In genomic region chr16:89335803-89336485, GRCh38 we compare ENCODE assay signal across 15 cellular contexts.
A peak's percentile ranks its signal among the peaks of the same experiment; 100 is the strongest.
DNase-seq lines count a peak whose midpoint lies in the region; ATAC-seq and TF ChIP-seq lines count a peak whose summit lies in the region.
"Had no signal": no experiment of that assay in that cellular context is flagged by ENCODE, and none has a peak within 500 bp of the region (broad histone marks: within the 10 kb centered on the region; RNA-seq: fewer than 3 reads in every experiment).

No MANE protein-coding gene starts in this region.

- no peak overlapping the region for H2AK5ac ChIP-seq in mesendoderm (ENCODE audit: low read length)

- H3K4me1 Mint-ChIP-seq in activated CD8-positive, alpha-beta memory T cell treated with anti-CD3 and anti-CD28 coated beads, Interleukin-2, amount 10 ng/mL, durations not matched to agents 7 days and 5 days: peaks cover 73% of the 10 kb centered on the region
- H3K4me1 Mint-ChIP-seq in chondrocyte (ENCODE audit: low read depth): peaks cover 65% of the 10 kb centered on the region

- CTCF ChIA-PET in activated CD8-positive, alpha-beta memory T cell treated with anti-CD3 and anti-CD28 coated beads, Interleukin-2, amount 10 ng/mL, durations not matched to agents 7 days and 5 days (lab: Charles Lee): interaction anchor here (1.0 to 1.5 kb wide), 3 partner anchors 47 to 172 kb away, joined by 3 to 4 read pairs (median 3); partner anchors contain the start of gene SPG7

- no peak overlapping the region for H2BK5ac ChIP-seq in mesendoderm (ENCODE audit: low read length)

- H2BK15ac ChIP-seq in mesendoderm (replicated peaks; ENCODE audit: low read depth): no peak overlapping the region

- H3K4me1 ChIP-seq in mesendoderm (ENCODE audit: control insufficient read depth, low read depth, low read length) (peaks cover 7% of the 10 kb centered on the region), upper lobe of left lung (peaks cover 35 to 50% (median 43%) of the 10 kb centered on the region in 4 donors)

- H3K36me3 ChIP-seq in mesendoderm (ENCODE audit: control insufficient read depth, insufficient read depth, low read length) (no peaks in the 10 kb centered on the region), upper lobe of left lung (no peaks in the 10 kb centered on the region)
- H3K36me3 ChIP-seq: sigmoid colon, WERI-Rb-1 had no signal

- no peak overlapping the region for H3K9ac ChIP-seq in mesendoderm (ENCODE audit: low read length)

- no peak for ATAC-seq in activated CD8-positive, alpha-beta memory T cell treated with anti-CD3 and anti-CD28 coated beads, Interleukin-2, amount 10 ng/mL, durations not matched to agents 7 days and 5 days
- no peak for ATAC-seq in upper lobe of left lung (ENCODE audit: low FRiP score in 2 of 2)

- no peak overlapping the region for H3K18ac ChIP-seq in mesendoderm (ENCODE audit: low read length)

- H3K79me2 ChIP-seq in mesendoderm (ENCODE audit: control insufficient read depth, insufficient read depth, low read length): peaks cover 91% of the 10 kb centered on the region

- H3K4me3 ChIP-seq in mesendoderm (ENCODE audit: low read length) (no peak overlapping the region), upper lobe of left lung (no peak overlapping the region)
- H3K4me3 ChIP-seq: sigmoid colon, testis had no signal

- peak overlapping the region; percentile 43 for H3K27ac Mint-ChIP-seq in activated CD8-positive, alpha-beta memory T cell treated with anti-CD3 and anti-CD28 coated beads, Interleukin-2, amount 10 ng/mL, durations not matched to agents 7 days and 5 days
- H3K27ac Mint-ChIP-seq in chondrocyte (ENCODE audit: unreplicated experiment): peak overlapping the region; percentile 42

- no peak for TF ChIP-seq CTCF in chondrocyte (IDR thresholded peaks at IDR 0.05)
- no peak for TF ChIP-seq CTCF in upper lobe of left lung (IDR thresholded peaks at IDR 0.05)

- no peak for TF ChIP-seq POLR2A in upper lobe of left lung (IDR thresholded peaks at IDR 0.05)

- H3K79me1 ChIP-seq in mesendoderm (ENCODE audit: low read length): peaks cover 32% of the 10 kb centered on the region

- peak overlapping the region; percentile 39 for H3K56ac ChIP-seq in mesendoderm (ENCODE audit: low read length)

- H4K5ac ChIP-seq in mesendoderm (ENCODE audit: low read length): no peak overlapping the region

- no peaks in the 10 kb centered on the region for H3K27me3 ChIP-seq in mesendoderm (ENCODE audit: insufficient read depth, low read length, poor library complexity)
- H3K27me3 ChIP-seq in upper lobe of left lung: no peaks in the 10 kb centered on the region
- H3K27me3 ChIP-seq: sigmoid colon, testis had no signal

- H3K4ac ChIP-seq in mesendoderm (ENCODE audit: low read depth, low read length): no peak overlapping the region

- no peak for TF ChIP-seq EP300 in upper lobe of left lung (IDR thresholded peaks at IDR 0.05)

- H2BK120ac ChIP-seq in mesendoderm (ENCODE audit: low read depth, low read length): no peak overlapping the region

- no peak overlapping the region for H3K4me2 ChIP-seq in mesendoderm (ENCODE audit: low read length)

- no CpG with 5 or more reads among the region's 16 CpGs for WGBS in mesendoderm (ENCODE audit: extremely low coverage, insufficient coverage, low lambda C conversion rate)
- WGBS in upper lobe of left lung, 2 donors: 75 to 76% methylated on average over 14 to 16 of the region's 16 CpGs

- no peak overlapping the region for H4K8ac ChIP-seq in mesendoderm (ENCODE audit: low read depth, low read length)

- H3K36me3 Mint-ChIP-seq in activated CD8-positive, alpha-beta memory T cell treated with anti-CD3 and anti-CD28 coated beads, Interleukin-2, amount 10 ng/mL, durations not matched to agents 7 days and 5 days: peaks cover 1% of the 10 kb centered on the region
- H3K36me3 Mint-ChIP-seq in chondrocyte (ENCODE audit: low read depth): no peaks in the 10 kb centered on the region

- no peak overlapping the region for H3K4me3 Mint-ChIP-seq in activated CD8-positive, alpha-beta memory T cell treated with anti-CD3 and anti-CD28 coated beads, Interleukin-2, amount 10 ng/mL, durations not matched to agents 7 days and 5 days
- no peak overlapping the region for H3K4me3 Mint-ChIP-seq in chondrocyte (ENCODE audit: unreplicated experiment)

- no peaks in the 10 kb centered on the region for H3K27me3 Mint-ChIP-seq in activated CD8-positive, alpha-beta memory T cell treated with anti-CD3 and anti-CD28 coated beads, Interleukin-2, amount 10 ng/mL, durations not matched to agents 7 days and 5 days
- no peaks in the 10 kb centered on the region for H3K27me3 Mint-ChIP-seq in chondrocyte (ENCODE audit: low read depth)

- no peaks in the 10 kb centered on the region for H3K9me3 Mint-ChIP-seq in activated CD8-positive, alpha-beta memory T cell treated with anti-CD3 and anti-CD28 coated beads, Interleukin-2, amount 10 ng/mL, durations not matched to agents 7 days and 5 days (ENCODE audit: low read depth)
- no peaks in the 10 kb centered on the region for H3K9me3 Mint-ChIP-seq in chondrocyte (ENCODE audit: low read depth)

- DNase-seq in activated CD8-positive, alpha-beta memory T cell treated with anti-CD3 and anti-CD28 coated beads, Interleukin-2, amount 10 ng/mL, durations not matched to agents 7 days and 5 days: no peak
- no peak for DNase-seq in activated CD8-positive, alpha-beta memory T cell treated with anti-CD3 and anti-CD28 coated beads, Interleukin-2, amount 50 U/mL, for 48 hours
- DNase-seq in chondrocyte (ENCODE audit: low spot score): peak; percentile 40
- DNase-seq in mesendoderm: no peak
- peak in 1 of 2 donors; percentile 42 for DNase-seq in upper lobe of left lung
- DNase-seq in stimulated activated CD4-positive, alpha-beta T cell treated with anti-CD3 and anti-CD28 coated beads, Interleukin-12 subunit alpha, Interleukin-12 subunit beta, amount 100 ng/mL, for 4 hours: no peak
- no peak for DNase-seq in NCI-H1105 treated with DMSO at 0.1 percent for 48 hours (lab: John Stamatoyannopoulos, UW)
- DNase-seq in islet precursor cell: no peak
- DNase-seq: activated T-cell treated with anti-CD3 and anti-CD28 coated beads, Interleukin-2, amount 50 U/mL, for 48 hours; erythroblast; NCI-H1105; NCI-H69; sigmoid colon; testis; WERI-Rb-1 had no signal

- H3K9me3 ChIP-seq in upper lobe of left lung: no peaks in the 10 kb centered on the region
- H3K9me3 ChIP-seq: sigmoid colon, testis had no signal

- H3K27ac ChIP-seq in mesendoderm (ENCODE audit: low read depth, low read length) (no peak overlapping the region), upper lobe of left lung (peak overlapping the region; percentile 54 to 79 (median 72))
- H3K27ac ChIP-seq: testis, WERI-Rb-1 had no signal

- H3K23ac ChIP-seq in mesendoderm (ENCODE audit: low read length): no peak overlapping the region
